9 cellular contexts compared by ENCODE assay signal in the genomic region with DNA sequence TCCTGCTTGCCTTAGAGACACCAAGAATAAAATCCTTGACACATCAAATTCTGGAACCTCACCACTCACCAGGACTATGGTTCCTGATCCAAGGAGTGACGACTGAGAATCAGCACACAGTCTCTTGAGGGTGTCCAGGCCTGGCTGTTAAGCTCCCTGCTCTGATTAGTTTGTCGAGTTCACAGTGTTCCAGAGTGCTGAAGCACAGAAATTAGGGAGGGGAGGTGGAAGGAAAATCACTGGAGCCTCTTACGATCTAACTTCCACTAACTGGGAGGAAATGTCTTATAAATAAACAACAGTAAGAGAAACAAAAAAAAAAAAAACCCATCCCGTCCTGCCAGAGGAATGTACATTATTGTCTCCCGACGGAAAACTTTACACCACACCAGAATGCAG.
DNase-seq lines count a peak whose midpoint lies in the region; ATAC-seq and TF ChIP-seq lines count a peak whose summit lies in the region.
"Had no signal": no experiment of that assay in that cellular context is flagged by ENCODE, and none has a peak within 500 bp of the region (broad histone marks: within the 10 kb centered on the region; RNA-seq: fewer than 3 reads in every experiment).

No MANE protein-coding gene starts in this region.

- no peaks in the 10 kb centered on the region for H3K9me3 Mint-ChIP-seq in neural crest cell
- no peaks in the 10 kb centered on the region for H3K9me3 Mint-ChIP-seq in progenitor cell of endocrine pancreas (ENCODE audit: low read depth)

- H3F3A ChIP-seq in PC-3 (ENCODE audit: low read length, unreplicated experiment) = no peaks in the 10 kb centered on the region

- H3K4me2 ChIP-seq in PC-3 (ENCODE audit: low read length) = no peak overlapping the region

- no TSS peak for BruUV-seq in PC-3 (replicated peaks; lab: Mats Ljungman, UMichigan)

- peaks cover 51% of the 10 kb centered on the region for H3K4me1 ChIP-seq in ACC112 (ENCODE audit: control insufficient read depth, insufficient read depth, low read length, unreplicated experiment)
- 0 out of 2 replicates have a peak, but pooled peaks cover 9% of the 10 kb centered on the region for H3K4me1 ChIP-seq in PC-3 (ENCODE audit: insufficient read depth, low read length)

- H3K4me3 Mint-ChIP-seq in neural crest cell = no peak overlapping the region
- H3K4me3 Mint-ChIP-seq in progenitor cell of endocrine pancreas (ENCODE audit: low read depth) = no peak overlapping the region

- H3K27ac Mint-ChIP-seq in neural crest cell (ENCODE audit: unreplicated experiment) (peak overlapping the region; percentile 95), progenitor cell of endocrine pancreas (no peak overlapping the region)

- TF ChIP-seq CTCF in PC-3 (conservative IDR thresholded peaks at IDR 0.05; ENCODE audit: low read depth, low read length) (no peak), fibroblast of pulmonary artery (IDR thresholded peaks at IDR 0.05; ENCODE audit: low read length, missing control alignments) (no peak), neural crest cell (conservative IDR thresholded peaks at IDR 0.05) (no peak), GM13976 (IDR thresholded peaks at IDR 0.05; ENCODE audit: borderline replicate concordance, control extremely low read depth, extremely low read depth, insufficient read depth, missing control alignments) (no peak), progenitor cell of endocrine pancreas (IDR thresholded peaks at IDR 0.05; ENCODE audit: unreplicated experiment) (no peak)

- H3K27me3 Mint-ChIP-seq in neural crest cell (ENCODE audit: low read depth) (no peaks in the 10 kb centered on the region), progenitor cell of endocrine pancreas (no peaks in the 10 kb centered on the region)

- H3K36me3 ChIP-seq in ACC112 (ENCODE audit: insufficient read depth, low read length) = no peaks in the 10 kb centered on the region; the same call in 1 of the 2 replicates
- no peaks in the 10 kb centered on the region for H3K36me3 ChIP-seq in PC-3 (ENCODE audit: low read depth, low read length)

- in situ Hi-C loops in GM13976 (cut with MboI; ENCODE audit: low sequenced_read_pairs, unreplicated experiment) = no loop called here

- POLR2A ChIA-PET in PC-3 (lab: Charles Lee; ENCODE audit: unreplicated experiment) = no interaction called here

- no peaks in the 10 kb centered on the region for H3K9me2 ChIP-seq in PC-3 (replicated peaks; ENCODE audit: low read length)

- CTCF ChIA-PET in PC-3 (lab: Charles Lee) = no interaction called here

- H3K4me1 Mint-ChIP-seq in neural crest cell (peaks cover 37% of the 10 kb centered on the region), progenitor cell of endocrine pancreas (ENCODE audit: low read depth) (no peaks in the 10 kb centered on the region)

- H3K9ac ChIP-seq in PC-3 (ENCODE audit: low read length) = no peak overlapping the region

- no peak for ATAC-seq in PC-3

- no peaks in the 10 kb centered on the region for H3K36me3 Mint-ChIP-seq in neural crest cell (ENCODE audit: low read depth)
- no peaks in the 10 kb centered on the region for H3K36me3 Mint-ChIP-seq in progenitor cell of endocrine pancreas (ENCODE audit: insufficient read depth)

- peak overlapping the region; percentile 92 for H3K27ac ChIP-seq in ACC112 (ENCODE audit: low read depth, low read length)
- no peak overlapping the region for H3K27ac ChIP-seq in PC-3 (ENCODE audit: low read length)

- no peak for DNase-seq in PC-3
- peak; percentile 67 for DNase-seq in fibroblast of pulmonary artery (ENCODE audit: low read depth)
- no peak for DNase-seq in neural crest cell (ENCODE audit: low read depth, low spot score)
- DNase-seq in GM13976 (ENCODE audit: low spot score) = no peak
- DNase-seq in stimulated activated CD4-positive, alpha-beta T cell treated with anti-CD3 and anti-CD28 coated beads, Interleukin-4, amount 100 ng/mL, for 4 hours = no peak
- no peak for DNase-seq in progenitor cell of endocrine pancreas (ENCODE audit: low spot score, unreplicated experiment)
- no peak for DNase-seq in NCI-H524 treated with DMSO at 0.1 percent for 48 hours (lab: John Stamatoyannopoulos, UW)
- DNase-seq: COR-L47 had no signal

- H3K4me3 ChIP-seq in ACC112 (ENCODE audit: low read depth, low read length) (peak overlapping the region; percentile 85), PC-3 (ENCODE audit: low read length) (no peak overlapping the region), fibroblast of pulmonary artery (replicated peaks; ENCODE audit: low read depth, low read length) (peak overlapping the region; percentile 62)

- peaks cover 36% of the 10 kb centered on the region for H3K79me2 ChIP-seq in ACC112 (ENCODE audit: control insufficient read depth, insufficient read depth, low read length, unreplicated experiment)
- H3K79me2 ChIP-seq in PC-3 (ENCODE audit: low read length) = no peaks in the 10 kb centered on the region

- H3K27me3 ChIP-seq in ACC112 (ENCODE audit: insufficient read depth, low read length) (no peaks in the 10 kb centered on the region), PC-3 (ENCODE audit: low read length) (no peaks in the 10 kb centered on the region)

- intact Hi-C loops in PC-3 (cut with micrococcal nuclease) = no loop called here

- no peaks in the 10 kb centered on the region for H4K20me1 ChIP-seq in PC-3 (ENCODE audit: low read length)

- H3K9me3 ChIP-seq in PC-3 (ENCODE audit: low read length) = no peaks in the 10 kb centered on the region

- H2AFZ ChIP-seq in ACC112 (ENCODE audit: low read length, unreplicated experiment) (peak overlapping the region; percentile 40), PC-3 (ENCODE audit: low read length) (peak overlapping the region; percentile 44; the same call in 1 of the 2 replicates)
